Comparison of ENCODE assay signal across 8 cellular contexts in genomic region chr16:58464047-58464915, GRCh38. TPM values are rescaled to one million over a fixed set of nuclear protein-coding genes. Genes with fewer than 3 reads are reported as not detected.
DNase-seq lines count a peak whose midpoint lies in the region; FAIRE-seq and TF ChIP-seq lines count a peak whose summit lies in the region.

No MANE protein-coding gene starts in this region.

- H3K27me3 Mint-ChIP-seq in activated naive CD4-positive, alpha-beta T cell treated with anti-CD3 and anti-CD28 coated beads, Interleukin-2, amount 10 ng/mL, durations not matched to agents 7 days and 5 days: peaks cover 88% of the 10 kb centered on the region
- H3K27me3 Mint-ChIP-seq in astrocyte (ENCODE audit: low read depth, unreplicated experiment) (peaks cover 65% of the 10 kb centered on the region), immature natural killer cell (ENCODE audit: low read depth in 3 of 3) (peaks cover 11 to 34% (median 20%) of the 10 kb centered on the region in 3 donors)

- H3K36me3 Mint-ChIP-seq in activated naive CD4-positive, alpha-beta T cell treated with anti-CD3 and anti-CD28 coated beads, Interleukin-2, amount 10 ng/mL, durations not matched to agents 7 days and 5 days: no peaks in the 10 kb centered on the region
- H3K36me3 Mint-ChIP-seq in astrocyte (ENCODE audit: low read depth, unreplicated experiment) (peaks cover 2% of the 10 kb centered on the region), immature natural killer cell (no peaks in the 10 kb centered on the region)

- FAIRE-seq in astrocyte (lab: Jason Lieb, UNC): no peak

- no peak overlapping the region for H3K9ac ChIP-seq in astrocyte (ENCODE audit: low read length)

- no peak for TF ChIP-seq EP300 in suprapubic skin (IDR thresholded peaks at IDR 0.05)

- H3K27me3 ChIP-seq in astrocyte (ENCODE audit: insufficient read depth, low read length) (peaks cover 37% of the 10 kb centered on the region), suprapubic skin (peaks cover 53% of the 10 kb centered on the region)

- CTCF ChIA-PET in activated naive CD4-positive, alpha-beta T cell treated with anti-CD3 and anti-CD28 coated beads, Interleukin-2, amount 10 ng/mL, durations not matched to agents 7 days and 5 days (lab: Charles Lee): no interaction called here

- H3K9me3 ChIP-seq in astrocyte (ENCODE audit: insufficient read depth, low read depth, low read length): no peaks in the 10 kb centered on the region
- no peaks in the 10 kb centered on the region for H3K9me3 ChIP-seq in suprapubic skin

- peak overlapping the region; percentile 26 for H2AFZ ChIP-seq in astrocyte (ENCODE audit: low read depth, low read length)

- H3K4me3 ChIP-seq in astrocyte (ENCODE audit: insufficient read depth, low read depth, low read length) (no peak overlapping the region), suprapubic skin (peak overlapping the region; percentile 80)

- H3K36me3 ChIP-seq in astrocyte (ENCODE audit: insufficient read depth, low read length): no peaks in the 10 kb centered on the region
- H3K36me3 ChIP-seq in suprapubic skin: no peaks in the 10 kb centered on the region

- H3K4me3 Mint-ChIP-seq in activated naive CD4-positive, alpha-beta T cell treated with anti-CD3 and anti-CD28 coated beads, Interleukin-2, amount 10 ng/mL, durations not matched to agents 7 days and 5 days: peak overlapping the region; percentile 55
- peak overlapping the region; percentile 79 for H3K4me3 Mint-ChIP-seq in astrocyte (ENCODE audit: unreplicated experiment)
- H3K4me3 Mint-ChIP-seq in immature natural killer cell: peak overlapping the region; percentile 69 to 81 (median 80)

- H3K4me1 Mint-ChIP-seq in activated naive CD4-positive, alpha-beta T cell treated with anti-CD3 and anti-CD28 coated beads, Interleukin-2, amount 10 ng/mL, durations not matched to agents 7 days and 5 days: peaks cover 8% of the 10 kb centered on the region
- H3K4me1 Mint-ChIP-seq in astrocyte (ENCODE audit: low read depth, unreplicated experiment): peaks cover 5% of the 10 kb centered on the region
- H3K4me1 Mint-ChIP-seq in immature natural killer cell: peaks cover 8 to 15% of the 10 kb centered on the region in 2 donors

- peak overlapping the region; percentile 73 for H3K4me2 ChIP-seq in astrocyte (ENCODE audit: low read length)

- H3K79me2 ChIP-seq in astrocyte (ENCODE audit: insufficient read depth, low read length): no peaks in the 10 kb centered on the region

- no peaks in the 10 kb centered on the region for H4K20me1 ChIP-seq in astrocyte (ENCODE audit: insufficient read depth, low read length)

- no peaks in the 10 kb centered on the region for H3K9me3 Mint-ChIP-seq in activated naive CD4-positive, alpha-beta T cell treated with anti-CD3 and anti-CD28 coated beads, Interleukin-2, amount 10 ng/mL, durations not matched to agents 7 days and 5 days
- H3K9me3 Mint-ChIP-seq in astrocyte (ENCODE audit: unreplicated experiment) (no peaks in the 10 kb centered on the region), immature natural killer cell (peaks cover 0 to 3% (median 0%) of the 10 kb centered on the region in 6 donors)

- H3K27ac ChIP-seq in astrocyte (ENCODE audit: low read depth, low read length) (no peak overlapping the region), suprapubic skin (peak overlapping the region; percentile 50)

- TF ChIP-seq CTCF in astrocyte (IDR thresholded peaks at IDR 0.05; ENCODE audit: insufficient read depth, low read depth, low read length) (no peak), suprapubic skin (IDR thresholded peaks at IDR 0.05) (no peak)

- H3K27ac Mint-ChIP-seq in activated naive CD4-positive, alpha-beta T cell treated with anti-CD3 and anti-CD28 coated beads, Interleukin-2, amount 10 ng/mL, durations not matched to agents 7 days and 5 days: no peak overlapping the region
- peak overlapping the region; percentile 5 for H3K27ac Mint-ChIP-seq in astrocyte (ENCODE audit: unreplicated experiment)
- no peak overlapping the region for H3K27ac Mint-ChIP-seq in immature natural killer cell

- DNase-seq in activated naive CD4-positive, alpha-beta T cell treated with anti-CD3 and anti-CD28 coated beads, Interleukin-2, amount 10 ng/mL, durations not matched to agents 7 days and 5 days: no peak
- no peak for DNase-seq in activated naive CD4-positive, alpha-beta T cell treated with Interleukin-2 at 50 U/mL for 16 hours
- no peak for DNase-seq in astrocyte (ENCODE audit: low read depth)
- peak in 1 of 3 donors; percentile 11 for DNase-seq in immature natural killer cell
- DNase-seq in suprapubic skin (ENCODE audit: low spot score in 2 of 2): no peak
- DNase-seq in NCI-H1694 (lab: John Stamatoyannopoulos, UW): no peak
- DNase-seq in ureter (ENCODE audit: low spot score): no peak
- DNase-seq in effector CD4-positive, alpha-beta T cell: no peak

- WGBS in suprapubic skin: 4% methylated on average over 11 of the region's 86 CpGs

- H3K4me1 ChIP-seq in astrocyte (ENCODE audit: insufficient read depth, low read length): peaks cover 6% of the 10 kb centered on the region
- H3K4me1 ChIP-seq in suprapubic skin: peaks cover 24% of the 10 kb centered on the region

- TF ChIP-seq POLR2A in suprapubic skin (IDR thresholded peaks at IDR 0.05): no peak

RNA-seq across cellular contexts. Expression of gene NDRG4, which starts 35.7 kb away (rescaled TPM):
- total RNA-seq in astrocyte (21.9 and 22.2 TPM in 2 replicates), suprapubic skin (10 to 100 TPM; 42.5 to 70.3 (median 50.7) TPM), ureter (4.6 TPM)
- polyA plus RNA-seq in immature natural killer cell: under 1 TPM in 1 of 3 donors, not detected in 2; 0.18 TPM

RNA-seq across cellular contexts. Expression of gene SETD6, which starts 51.0 kb away (rescaled TPM):
- 6.7 and 7.4 TPM in 2 replicates for total RNA-seq in astrocyte
- polyA plus RNA-seq in immature natural killer cell: 10 to 100 TPM in 1 of 3 donors, 1 to 10 TPM in 2; 4.5 to 11.9 (median 5.9) TPM
- 10 to 100 TPM; 42.6 to 71.8 (median 51.7) TPM for total RNA-seq in suprapubic skin
- total RNA-seq in ureter: 37.3 TPM
